ENCODE assay signal across 8 cellular contexts in genomic region chr1:18957136-18957521, GRCh38. TPM values are rescaled to one million over a fixed set of nuclear protein-coding genes. Genes with fewer than 3 reads are reported as not detected.
DNase-seq lines count a peak whose midpoint lies in the region; ATAC-seq and TF ChIP-seq lines count a peak whose summit lies in the region.

No MANE protein-coding gene starts in this region.

- ATAC-seq in aorta (ENCODE audit: low FRiP score) = peak; percentile 28
- ATAC-seq in GM18498 (IDR thresholded peaks at IDR 0.05; ENCODE audit: unreplicated experiment) = no peak

- H3K4me1 ChIP-seq in HUES6 (ENCODE audit: control insufficient read depth, insufficient read depth, low read length) (peaks cover 21% of the 10 kb centered on the region), colonic mucosa (peaks cover 19% of the 10 kb centered on the region), mucosa of rectum (ENCODE audit: control insufficient read depth in 2 of 2, insufficient read depth in 2 of 2, low read length in 2 of 2) (peaks cover 16 to 38% of the 10 kb centered on the region in 2 donors), aorta (ENCODE audit: control insufficient read depth in 1 of 2, insufficient read depth in 2 of 2, low read length in 2 of 2) (no peaks in the 10 kb centered on the region)

- no peak overlapping the region; the same call in 1 of the 2 replicates for H3K27ac ChIP-seq in HUES6 (ENCODE audit: low read depth, low read length)
- peak overlapping the region; percentile 41 for H3K27ac ChIP-seq in colonic mucosa
- H3K27ac ChIP-seq in mucosa of rectum (ENCODE audit: low read depth in 2 of 2, low read length in 2 of 2) = peak overlapping the region; percentile 12 to 23
- H3K27ac ChIP-seq in aorta (ENCODE audit: low read depth in 1 of 2, low read length in 2 of 2) = peak overlapping the region in 1 of 2 donors; percentile 9

- H3K9ac ChIP-seq in HUES6 (ENCODE audit: low read length) = peak overlapping the region; percentile 75
- peak overlapping the region; percentile 70 to 82 for H3K9ac ChIP-seq in colonic mucosa (ENCODE audit: low read depth in 2 of 2, low read length in 2 of 2)
- peak overlapping the region; percentile 72 to 75 for H3K9ac ChIP-seq in mucosa of rectum (ENCODE audit: low read depth in 1 of 2, low read length in 2 of 2)

- DNase-seq in AG10803 (ENCODE audit: low read depth) (no peak), colonic mucosa (peak; percentile 47), aorta (peak in 1 of 2 donors; percentile 82), 8988T (no peak)
- no peak for DNase-seq in stimulated activated CD4-positive, alpha-beta T cell treated with anti-CD3 and anti-CD28 coated beads, Interleukin-2, amount 100 ng/mL, for 24 hours

- 6 to 8% methylated on average over 26 to 27 of the region's 27 CpGs for WGBS in aorta, 2 donors

- no peaks in the 10 kb centered on the region for H3K9me3 ChIP-seq in HUES6 (ENCODE audit: control insufficient read depth, insufficient read depth, low read depth, low read length)
- H3K9me3 ChIP-seq in colonic mucosa = no peaks in the 10 kb centered on the region
- H3K9me3 ChIP-seq in mucosa of rectum (ENCODE audit: control insufficient read depth in 2 of 2, low read length in 2 of 2) = no peaks in the 10 kb centered on the region
- H3K9me3 ChIP-seq in aorta (ENCODE audit: control insufficient read depth, low read length) = no peaks in the 10 kb centered on the region

- TF ChIP-seq CTCF in AG10803 (conservative IDR thresholded peaks at IDR 0.05; ENCODE audit: low read length) (no peak), colonic mucosa (IDR thresholded peaks at IDR 0.05) (no peak)

- peaks cover 38% of the 10 kb centered on the region for H3K27me3 ChIP-seq in HUES6 (ENCODE audit: control insufficient read depth, insufficient read depth, low read length)
- H3K27me3 ChIP-seq in colonic mucosa = no peaks in the 10 kb centered on the region
- no peaks in the 10 kb centered on the region for H3K27me3 ChIP-seq in mucosa of rectum (ENCODE audit: control insufficient read depth in 2 of 2, insufficient read depth in 2 of 2, low read length in 2 of 2)
- no peaks in the 10 kb centered on the region for H3K27me3 ChIP-seq in aorta (ENCODE audit: control insufficient read depth in 1 of 2, insufficient read depth in 2 of 2, low read length in 1 of 2)

- peak overlapping the region; percentile 73 for H3K4me3 ChIP-seq in AG10803 (ENCODE audit: low read length)
- H3K4me3 ChIP-seq in HUES6 (ENCODE audit: low read depth, low read length) = peak overlapping the region; percentile 96
- peak overlapping the region; percentile 72 for H3K4me3 ChIP-seq in colonic mucosa
- H3K4me3 ChIP-seq in mucosa of rectum (ENCODE audit: low read length in 2 of 2) = peak overlapping the region; percentile 68 to 72
- peak overlapping the region in 1 of 2 donors; percentile 48 for H3K4me3 ChIP-seq in aorta (ENCODE audit: low read length in 2 of 2)

- intact Hi-C loops in colonic mucosa (cut with DNase I) (loop anchor here (5.0 kb wide), 2 partner anchors 40 to 55 kb away; no protein-coding TSS in a partner anchor), aorta (cut with DNase I) (loop anchor here (2.0 to 5.0 kb wide), 2 partner anchors 44 to 55 kb away; no protein-coding TSS in a partner anchor)

- H3K36me3 ChIP-seq in HUES6 (ENCODE audit: control insufficient read depth, insufficient read depth, low read length) (0 out of 2 replicates have a peak, but pooled peaks cover 3% of the 10 kb centered on the region), colonic mucosa (no peaks in the 10 kb centered on the region), mucosa of rectum (ENCODE audit: control insufficient read depth in 2 of 2, insufficient read depth in 2 of 2, low read length in 2 of 2) (no peaks in the 10 kb centered on the region), aorta (ENCODE audit: control insufficient read depth in 1 of 2, insufficient read depth in 2 of 2, low read length in 1 of 2) (no peaks in the 10 kb centered on the region)

RNA-seq across cellular contexts. Expression of gene IFFO2, which starts 0.7 kb away (rescaled TPM):
- total RNA-seq in colonic mucosa = 10 to 100 TPM in 1 of 2 donors, 1 to 10 TPM in 1; 5.6 to 14.0 TPM
- total RNA-seq in aorta = 10 to 100 TPM; 21.5 to 34.7 TPM
- polyA plus RNA-seq in aorta = 1 to 10 TPM; 3.9 to 5.4 TPM

RNA-seq across cellular contexts. Expression of gene ALDH4A1, which starts 54.8 kb away (rescaled TPM):
- total RNA-seq in colonic mucosa (10 to 100 TPM in 1 of 2 donors, 1 to 10 TPM in 1; 7.9 to 13.0 TPM), aorta (10 to 100 TPM in 1 of 2 donors, 1 to 10 TPM in 1; 9.3 to 12.7 TPM)
- 1 to 10 TPM; 4.8 to 9.8 TPM for polyA plus RNA-seq in aorta
